ENCODE assay signal across 19 cellular contexts in genomic region chr14:71451501-71451900, GRCh38.
DNase-seq lines count a peak whose midpoint lies in the region; ATAC-seq, FAIRE-seq and TF ChIP-seq lines count a peak whose summit lies in the region.
"Had no signal": no experiment of that assay in that cellular context is flagged by ENCODE, and none has a peak within 500 bp of the region (broad histone marks: within the 10 kb centered on the region; RNA-seq: fewer than 3 reads in every experiment).

No MANE protein-coding gene starts in this region.

- ATAC-seq in PC-3, result peak; percentile 8
- ATAC-seq: HCT116 had no signal

- DNase-seq in HTR-8/SVneo (ENCODE audit: insufficient read length, low spot score) (no peak), PC-3 (peak; percentile 73), kidney tubule cell (ENCODE audit: low spot score) (peak; percentile 53), KBM-7 (no peak), dermis blood vessel endothelial cell (no peak), NCI-H524 (lab: John Stamatoyannopoulos, UW) (no peak), NCI-H345 treated with DMSO at 0.1 percent for 48 hours (lab: John Stamatoyannopoulos, UW; ENCODE audit: unreplicated experiment) (no peak)
- DNase-seq: ACHN; BE2C; C1 segment of cervical spinal cord; CD4-positive, CD25-positive, alpha-beta regulatory T cell; CD8-positive, alpha-beta memory T cell; COR-L47; GF-D8; GOT3; H7; HFFc6 had no signal

- intact Hi-C loops in PC-3 (cut with micrococcal nuclease), result no loop called here

- no peak overlapping the region for H3K27ac ChIP-seq in PC-3 (ENCODE audit: low read length)

- in situ Hi-C loops in KBM-7 (cut with MboI; ENCODE audit: low pct_unique_long_range_greater_than_20kb, low sequenced_read_pairs), result no loop called here

- no peak overlapping the region for H2AFZ ChIP-seq in PC-3 (ENCODE audit: low read length)

- CTCF ChIA-PET in PC-3 (lab: Charles Lee), result interaction anchor here (0.6 to 0.7 kb wide), 2 partner anchors 11 to 1285 kb away, joined by 3 to 13 read pairs; no protein-coding TSS in a partner anchor

- FAIRE-seq in HTR-8/SVneo (lab: Jason Lieb, UNC), result peak; percentile 16
- FAIRE-seq: A204.1 had no signal

- H3K4me1 ChIP-seq in PC-3 (ENCODE audit: insufficient read depth, low read length), result peaks cover 66% of the 10 kb centered on the region
- H3K4me1 ChIP-seq: BE2C had no signal

- no peaks in the 10 kb centered on the region for H3K36me3 ChIP-seq in PC-3 (ENCODE audit: low read depth, low read length)
- H3K36me3 ChIP-seq: BE2C had no signal

- H3K9me3 ChIP-seq in PC-3 (ENCODE audit: low read length), result no peaks in the 10 kb centered on the region
- H3K9me3 ChIP-seq: BE2C had no signal

- peaks cover 6% of the 10 kb centered on the region for H3F3A ChIP-seq in PC-3 (ENCODE audit: low read length, unreplicated experiment)

- TF ChIP-seq CTCF in PC-3 (conservative IDR thresholded peaks at IDR 0.05; ENCODE audit: low read depth, low read length), result no peak

- no peaks in the 10 kb centered on the region for H4K20me1 ChIP-seq in PC-3 (ENCODE audit: low read length)

- BruUV-seq in PC-3 (replicated peaks; lab: Mats Ljungman, UMichigan), result no TSS peak

- no peak overlapping the region for H3K4me3 ChIP-seq in PC-3 (ENCODE audit: low read length)

- H3K27me3 ChIP-seq in PC-3 (ENCODE audit: low read length), result no peaks in the 10 kb centered on the region
- H3K27me3 ChIP-seq: BE2C had no signal

- H3K9me2 ChIP-seq in PC-3 (replicated peaks; ENCODE audit: low read length), result no peaks in the 10 kb centered on the region

- H3K9ac ChIP-seq in PC-3 (ENCODE audit: low read length), result no peak overlapping the region

- H3K79me2 ChIP-seq in PC-3 (ENCODE audit: low read length), result peaks cover 79% of the 10 kb centered on the region

- POLR2A ChIA-PET in PC-3 (lab: Charles Lee; ENCODE audit: unreplicated experiment), result no interaction called here

- H3K4me2 ChIP-seq in PC-3 (ENCODE audit: low read length), result peak overlapping the region; percentile 12; the same call in 1 of the 2 replicates

Comparison
In these comparisons a context has a peak if more than half of its experiments do, and no peak if none do; other contexts are left out.
1. DNase-seq: peak in PC-3 (single experiment) and kidney tubule cell (single experiment); none in HTR-8/SVneo (single experiment), KBM-7 (single experiment), dermis blood vessel endothelial cell (single experiment), NCI-H524 (0 of 2) and NCI-H345 treated with DMSO at 0.1 percent for 48 hours (single experiment).